In genomic region chr17:63557416-63557815, GRCh38 we compare ENCODE assay signal across 24 cellular contexts. TPM values are rescaled to one million over a fixed set of nuclear protein-coding genes. Genes with fewer than 3 reads are reported as not detected.
DNase-seq lines count a peak whose midpoint lies in the region; ATAC-seq and TF ChIP-seq lines count a peak whose summit lies in the region.
"Had no signal": no experiment of that assay in that cellular context is flagged by ENCODE, and none has a peak within 500 bp of the region (broad histone marks: within the 10 kb centered on the region; RNA-seq: fewer than 3 reads in every experiment).

No MANE protein-coding gene starts in this region.

- H3K27ac Mint-ChIP-seq in activated T-cell treated with anti-CD3 and anti-CD28 coated beads, Interleukin-2, amount 50 U/mL, for 24 hours, result peak overlapping the region; percentile 76
- peak overlapping the region in 4 of 7 donors; percentile 16 to 63 (median 28) for H3K27ac Mint-ChIP-seq in CD14-positive monocyte
- H3K27ac Mint-ChIP-seq in effector memory CD8-positive, alpha-beta T cell, result peak overlapping the region; percentile 4 to 27

- H3K9ac ChIP-seq in Loucy (ENCODE audit: low read depth, low read length, poor library complexity, severe bottlenecking), result no peak overlapping the region
- H3K9ac ChIP-seq: KMS-11 had no signal

- no peaks in the 10 kb centered on the region for H3F3A ChIP-seq in Loucy (ENCODE audit: low read depth)

- H3K79me2 ChIP-seq in Loucy (ENCODE audit: insufficient read depth, low read length), result peaks cover 97% of the 10 kb centered on the region

- H3K4me3 Mint-ChIP-seq in activated T-cell treated with anti-CD3 and anti-CD28 coated beads, Interleukin-2, amount 50 U/mL, for 24 hours, result no peak overlapping the region
- H3K4me3 Mint-ChIP-seq in activated T-cell treated with anti-CD3 and anti-CD28 coated beads, Interleukin-2, amount 50 U/mL, for 4 hours, result no peak overlapping the region
- no peak overlapping the region for H3K4me3 Mint-ChIP-seq in CD14-positive monocyte
- no peak overlapping the region for H3K4me3 Mint-ChIP-seq in effector memory CD8-positive, alpha-beta T cell
- H3K4me3 Mint-ChIP-seq: IgD-negative memory B cell had no signal

- no peaks in the 10 kb centered on the region for H3K9me3 ChIP-seq in Loucy (ENCODE audit: insufficient read depth, low read depth, low read length)

- no peak overlapping the region for H3K4me3 ChIP-seq in Loucy (ENCODE audit: low read length, poor library complexity, severe bottlenecking)

- ATAC-seq in activated T-cell treated with anti-CD3 and anti-CD28 coated beads, Interleukin-2, amount 50 U/mL, for 4 hours, result no peak
- no peak for ATAC-seq in effector memory CD8-positive, alpha-beta T cell (replicated peaks)
- ATAC-seq: PC-3 had no signal

- no peak overlapping the region for H2AFZ ChIP-seq in Loucy (ENCODE audit: low read length)

- H3K36me3 Mint-ChIP-seq in activated T-cell treated with anti-CD3 and anti-CD28 coated beads, Interleukin-2, amount 50 U/mL, for 24 hours (ENCODE audit: low read depth), result peaks cover 35% of the 10 kb centered on the region
- peaks cover 13% of the 10 kb centered on the region for H3K36me3 Mint-ChIP-seq in activated T-cell treated with anti-CD3 and anti-CD28 coated beads, Interleukin-2, amount 50 U/mL, for 4 hours (ENCODE audit: insufficient read depth)
- H3K36me3 Mint-ChIP-seq in CD14-positive monocyte, result peaks cover 9 to 19% of the 10 kb centered on the region in 2 donors
- no peaks in the 10 kb centered on the region for H3K36me3 Mint-ChIP-seq in effector memory CD8-positive, alpha-beta T cell (ENCODE audit: insufficient read depth)

- no peaks in the 10 kb centered on the region for H3K27me3 Mint-ChIP-seq in activated T-cell treated with anti-CD3 and anti-CD28 coated beads, Interleukin-2, amount 50 U/mL, for 24 hours
- no peaks in the 10 kb centered on the region for H3K27me3 Mint-ChIP-seq in activated T-cell treated with anti-CD3 and anti-CD28 coated beads, Interleukin-2, amount 50 U/mL, for 4 hours (ENCODE audit: low read depth)
- H3K27me3 Mint-ChIP-seq in CD14-positive monocyte (ENCODE audit: low read depth in 3 of 3), result peaks cover 0 to 2% (median 0%) of the 10 kb centered on the region in 3 donors
- H3K27me3 Mint-ChIP-seq in effector memory CD8-positive, alpha-beta T cell, result no peaks in the 10 kb centered on the region
- H3K27me3 Mint-ChIP-seq: IgD-negative memory B cell had no signal

- H3K4me2 ChIP-seq in Loucy (ENCODE audit: low read depth, low read length, poor library complexity, severe bottlenecking), result peak overlapping the region; percentile 45
- H3K4me2 ChIP-seq: KMS-11 had no signal

- no peaks in the 10 kb centered on the region for H3K9me2 ChIP-seq in Loucy (replicated peaks; ENCODE audit: low read depth, low read length)

- no peaks in the 10 kb centered on the region for H3K9me3 Mint-ChIP-seq in activated T-cell treated with anti-CD3 and anti-CD28 coated beads, Interleukin-2, amount 50 U/mL, for 24 hours
- no peaks in the 10 kb centered on the region for H3K9me3 Mint-ChIP-seq in activated T-cell treated with anti-CD3 and anti-CD28 coated beads, Interleukin-2, amount 50 U/mL, for 4 hours
- H3K9me3 Mint-ChIP-seq in CD14-positive monocyte, result peaks cover 0 to 2% (median 0%) of the 10 kb centered on the region in 7 donors
- H3K9me3 Mint-ChIP-seq in effector memory CD8-positive, alpha-beta T cell, result no peaks in the 10 kb centered on the region
- H3K9me3 Mint-ChIP-seq: IgD-negative memory B cell had no signal

- no peak for TF ChIP-seq CTCF in CD14-positive monocyte (IDR thresholded peaks at IDR 0.05)
- TF ChIP-seq CTCF in Loucy (conservative IDR thresholded peaks at IDR 0.05; ENCODE audit: low read length), result no peak

- no peaks in the 10 kb centered on the region for H3K27me3 ChIP-seq in Loucy (ENCODE audit: insufficient read depth, low read length, poor library complexity, severe bottlenecking)

- H3K4me1 Mint-ChIP-seq in activated T-cell treated with anti-CD3 and anti-CD28 coated beads, Interleukin-2, amount 50 U/mL, for 24 hours (ENCODE audit: low read depth), result peaks cover 79% of the 10 kb centered on the region
- peaks cover 70% of the 10 kb centered on the region for H3K4me1 Mint-ChIP-seq in activated T-cell treated with anti-CD3 and anti-CD28 coated beads, Interleukin-2, amount 50 U/mL, for 4 hours (ENCODE audit: low read depth)
- H3K4me1 Mint-ChIP-seq in CD14-positive monocyte, result peaks cover 45% of the 10 kb centered on the region
- peaks cover 52 to 77% of the 10 kb centered on the region in 2 donors for H3K4me1 Mint-ChIP-seq in effector memory CD8-positive, alpha-beta T cell (ENCODE audit: low read depth in 2 of 2)

- intact Hi-C loops in CD14-positive monocyte (cut with micrococcal nuclease), result loop anchor here in 1 of 2 donors (10.0 kb wide), 1 partner anchor 137 kb away; no protein-coding TSS in a partner anchor

- H4K20me1 ChIP-seq in Loucy (ENCODE audit: insufficient read depth, low read length, poor library complexity, severe bottlenecking), result peaks cover 88% of the 10 kb centered on the region

- peaks cover 47% of the 10 kb centered on the region for H3K4me1 ChIP-seq in Loucy (ENCODE audit: insufficient read depth, low read length, poor library complexity, severe bottlenecking)

- H3K36me3 ChIP-seq in Loucy (ENCODE audit: insufficient read depth, low read length), result no peaks in the 10 kb centered on the region

- no peak for DNase-seq in activated T-cell treated with anti-CD3 and anti-CD28 coated beads, Interleukin-2, amount 50 U/mL, for 24 hours
- DNase-seq in activated T-cell treated with anti-CD3 and anti-CD28 coated beads, Interleukin-2, amount 50 U/mL, for 4 hours, result no peak
- DNase-seq in CD14-positive monocyte (ENCODE audit: low spot score), result no peak
- no peak for DNase-seq in effector memory CD8-positive, alpha-beta T cell
- DNase-seq in SKM-1 (lab: John Stamatoyannopoulos, UW; ENCODE audit: unreplicated experiment), result no peak
- no peak for DNase-seq in globus pallidus (ENCODE audit: low spot score)
- no peak for DNase-seq in effector CD8-positive, alpha-beta T cell (lab: John Stamatoyannopoulos, UW)
- DNase-seq: C1 segment of cervical spinal cord; Calu3; DMS79 treated with DMSO at 0.1 percent for 48 hours; GF-D8; HCEC 1CT; NCI-H1048; NCI-H1417; NCI-H1694; NCI-H2029 treated with DMSO at 0.1 percent for 48 hours; NCI-H446 treated with DMSO at 0.1 percent for 48 hours; NCI-H526; NCI-H82; NK-92 treated with Interleukin-12 subunit alpha and Interleukin-12 subunit beta, amount 100 ng/mL, for 24 hours; PC-3 had no signal

RNA-seq across cellular contexts. Expression of gene DCAF7, which starts 7.1 kb away (rescaled TPM):
- total RNA-seq in activated T-cell treated with anti-CD3 and anti-CD28 coated beads, Interleukin-2, amount 50 U/mL, for 4 hours, result 10 to 100 TPM; 82.1 to 89.7 (median 86.0) TPM
- polyA plus RNA-seq in CD14-positive monocyte, result 10 to 100 TPM; 58.1 to 89.4 TPM

RNA-seq across cellular contexts. Expression of gene KCNH6, which starts 34.3 kb away (rescaled TPM):
- not detected for total RNA-seq in activated T-cell treated with anti-CD3 and anti-CD28 coated beads, Interleukin-2, amount 50 U/mL, for 4 hours
- not detected for polyA plus RNA-seq in CD14-positive monocyte
- total RNA-seq: Calu3, PC-3 had no signal
- polyA plus RNA-seq: IgD-negative memory B cell had no signal

RNA-seq across cellular contexts. Expression of gene TACO1, which starts 43.3 kb away (rescaled TPM):
- total RNA-seq in activated T-cell treated with anti-CD3 and anti-CD28 coated beads, Interleukin-2, amount 50 U/mL, for 4 hours, result 10 to 100 TPM; 38.9 to 47.0 (median 40.7) TPM
- 10 to 100 TPM in 1 of 2 donors, 1 to 10 TPM in 1; 9.5 to 12.5 TPM for polyA plus RNA-seq in CD14-positive monocyte

Comparison
In these comparisons a context has a peak if more than half of its experiments do, and no peak if none do; other contexts are left out.
1. H3K27ac Mint-ChIP-seq: peak in every context shown above with its lines; median percentile 76 in activated T-cell treated with anti-CD3 and anti-CD28 coated beads, Interleukin-2, amount 50 U/mL, for 24 hours; 28 in CD14-positive monocyte; 16 in effector memory CD8-positive, alpha-beta T cell.